In the genomic region with DNA sequence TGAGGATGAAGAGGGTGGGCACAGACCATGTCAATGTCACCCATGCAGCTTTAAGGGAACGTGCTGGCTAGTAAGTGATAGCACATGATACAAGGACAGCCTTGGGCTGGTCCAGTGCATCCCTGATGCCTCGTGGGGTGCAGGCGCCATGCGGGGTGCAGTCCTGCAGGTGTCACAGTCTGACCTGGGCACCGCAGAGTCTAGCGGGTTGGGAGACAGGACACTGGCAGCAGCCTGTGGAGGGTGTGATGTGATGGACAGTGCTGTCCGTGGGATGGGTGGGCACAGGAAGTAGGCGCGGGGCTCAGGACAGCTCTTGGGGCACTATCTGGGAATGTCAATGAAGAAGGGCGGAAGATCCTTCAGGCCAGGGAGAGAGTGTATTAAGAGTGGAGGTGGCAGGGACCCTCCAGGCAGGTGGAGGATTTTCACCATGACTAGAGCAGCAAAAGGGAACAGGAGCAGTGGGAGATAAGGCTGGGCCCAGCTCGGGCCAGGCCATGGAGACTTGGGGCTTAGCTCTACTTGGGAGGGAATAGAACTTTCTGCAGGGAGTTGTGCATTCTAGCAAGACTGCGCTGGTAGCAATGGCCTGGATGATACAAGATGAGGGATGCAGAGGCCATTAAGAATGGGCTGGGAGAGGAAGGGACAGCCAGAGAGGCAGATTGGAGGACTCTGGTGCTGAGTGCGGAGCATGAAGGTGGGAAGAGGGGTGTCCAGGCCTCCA, we compare ENCODE assay signal across 1 cellular context.
TF ChIP-seq lines count a peak whose summit lies in the region.

No MANE protein-coding gene starts in this region.

TF ChIP-seq in IMR-90, 13 proteins besides CTCF, POLR2A, EP300 and RAD21 (continued from another document):
- TF ChIP-seq CHD1 (IDR thresholded peaks at IDR 0.05; ENCODE audit: low read depth, low read length) (no peak), NFE2L2 (IDR thresholded peaks at IDR 0.05; ENCODE audit: low read depth, low read length) (no peak), SMC3 (IDR thresholded peaks at IDR 0.05; ENCODE audit: low read depth, low read length) (no peak), RFX5 (IDR thresholded peaks at IDR 0.05; ENCODE audit: low read depth, low read length) (no peak), BHLHE40 (IDR thresholded peaks at IDR 0.05; ENCODE audit: low read depth, low read length) (no peak), FOS (IDR thresholded peaks at IDR 0.05; ENCODE audit: low read depth, low read length) (no peak), MAFK (IDR thresholded peaks at IDR 0.05; ENCODE audit: low read depth, low read length) (no peak), MAZ (IDR thresholded peaks at IDR 0.05; ENCODE audit: borderline replicate concordance, low read depth, low read length) (no peak), MXI1 (IDR thresholded peaks at IDR 0.05; ENCODE audit: borderline replicate concordance, low read depth, low read length) (no peak), CEBPB (IDR thresholded peaks at IDR 0.05; ENCODE audit: low read depth, low read length) (no peak), RCOR1 (IDR thresholded peaks at IDR 0.05; ENCODE audit: insufficient replicate concordance, low read length) (no peak)
- TF ChIP-seq, protein P1, sequence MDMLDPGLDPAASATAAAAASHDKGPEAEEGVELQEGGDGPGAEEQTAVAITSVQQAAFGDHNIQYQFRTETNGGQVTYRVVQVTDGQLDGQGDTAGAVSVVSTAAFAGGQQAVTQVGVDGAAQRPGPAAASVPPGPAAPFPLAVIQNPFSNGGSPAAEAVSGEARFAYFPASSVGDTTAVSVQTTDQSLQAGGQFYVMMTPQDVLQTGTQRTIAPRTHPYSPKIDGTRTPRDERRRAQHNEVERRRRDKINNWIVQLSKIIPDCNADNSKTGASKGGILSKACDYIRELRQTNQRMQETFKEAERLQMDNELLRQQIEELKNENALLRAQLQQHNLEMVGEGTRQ (IDR thresholded peaks at IDR 0.05; ENCODE audit: low read depth, low read length) = no peak
